10 cellular contexts compared by ENCODE assay signal in the genomic region with DNA sequence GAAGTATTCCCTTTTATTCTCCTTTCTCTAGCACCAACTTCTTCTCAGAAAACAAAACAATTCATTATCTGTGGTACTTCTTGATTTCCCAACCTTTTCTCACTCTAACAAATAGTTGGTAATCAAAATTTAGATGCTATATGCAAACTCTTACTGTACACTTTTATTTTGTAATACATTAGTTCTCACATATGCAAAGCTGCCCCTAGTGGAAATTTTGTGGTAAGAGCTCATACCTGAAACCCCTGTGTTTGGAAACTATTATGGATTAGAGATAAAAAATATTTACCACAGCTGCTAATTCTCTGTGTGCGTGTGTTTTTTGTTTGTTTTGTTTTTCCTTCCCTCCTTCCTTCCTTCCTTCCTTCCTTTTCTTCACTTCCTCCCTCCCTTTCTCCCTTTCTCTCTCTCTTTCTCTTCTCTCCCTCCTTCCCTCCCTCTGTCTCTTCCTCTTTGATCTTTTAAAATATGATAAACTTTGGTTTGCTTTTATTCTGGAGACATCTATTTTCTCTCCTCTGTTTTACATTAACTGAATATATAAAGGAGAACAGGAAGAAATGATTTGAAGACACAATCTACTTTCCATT.
DNase-seq lines count a peak whose midpoint lies in the region; TF ChIP-seq lines count a peak whose summit lies in the region.
"Had no signal": no experiment of that assay in that cellular context is flagged by ENCODE, and none has a peak within 500 bp of the region (broad histone marks: within the 10 kb centered on the region; RNA-seq: fewer than 3 reads in every experiment).

No MANE protein-coding gene starts in this region.

- no peak overlapping the region for H3K4me3 ChIP-seq in BE2C (ENCODE audit: low read depth, low read length)
- H3K4me3 ChIP-seq in foreskin fibroblast (ENCODE audit: low read depth in 1 of 2, low read length in 2 of 2): no peak overlapping the region
- H3K4me3 ChIP-seq: colonic mucosa, prostate gland had no signal

- peak; percentile 5 for DNase-seq in BE2C
- DNase-seq in HuH-7 (ENCODE audit: low spot score): peak; percentile 1
- DNase-seq in SK-MEL-5 (ENCODE audit: low read depth, low spot score): peak; percentile 49
- peak in 1 of 2 donors; percentile 21 for DNase-seq in foreskin fibroblast
- no peak for DNase-seq in central memory CD4-positive, alpha-beta T cell
- DNase-seq in H4 (ENCODE audit: low spot score): no peak
- DNase-seq in AG08396 (ENCODE audit: low spot score): no peak
- DNase-seq in occipital lobe (lab: John Stamatoyannopoulos, UW): no peak
- DNase-seq: colonic mucosa had no signal

- no peaks in the 10 kb centered on the region for H3K27me3 ChIP-seq in BE2C
- H3K27me3 ChIP-seq: colonic mucosa had no signal

- H3K4me1 ChIP-seq in BE2C: peaks cover 14% of the 10 kb centered on the region
- H3K4me1 ChIP-seq: colonic mucosa, prostate gland had no signal

- no peaks in the 10 kb centered on the region; the same call in 1 of the 2 replicates for H3K36me3 ChIP-seq in BE2C
- H3K36me3 ChIP-seq: colonic mucosa, prostate gland had no signal

- in situ Hi-C loops in SK-MEL-5 (cut with HindIII; ENCODE audit: low pct_unique_long_range_greater_than_20kb, low sequenced_read_pairs): no loop called here

- TF ChIP-seq CTCF in BE2C (IDR thresholded peaks at IDR 0.05; ENCODE audit: low read depth, low read length) (peak; percentile 72), foreskin fibroblast (IDR thresholded peaks at IDR 0.05; ENCODE audit: low read depth, low read length) (peak; percentile 34)

- H3K9me3 ChIP-seq in BE2C: no peaks in the 10 kb centered on the region; the same call in 1 of the 2 replicates
- H3K9me3 ChIP-seq: colonic mucosa, prostate gland had no signal

Comparison
In these comparisons a context has a peak if more than half of its experiments do, and no peak if none do; other contexts are left out.
1. DNase-seq: peak in BE2C (single experiment), HuH-7 (single experiment) and SK-MEL-5 (single experiment); none in central memory CD4-positive, alpha-beta T cell (single experiment), H4 (single experiment), AG08396 (single experiment) and occipital lobe (single experiment).